In genomic region chr1:226666714-226667113, GRCh38 we compare ENCODE assay signal across 12 cellular contexts.
DNase-seq lines count a peak whose midpoint lies in the region; ATAC-seq and TF ChIP-seq lines count a peak whose summit lies in the region.
"Had no signal": no experiment of that assay in that cellular context is flagged by ENCODE, and none has a peak within 500 bp of the region (broad histone marks: within the 10 kb centered on the region; RNA-seq: fewer than 3 reads in every experiment).

No MANE protein-coding gene starts in this region.

- H4K20me1 ChIP-seq in Karpas-422 (ENCODE audit: insufficient read depth, low read depth, low read length), result no peaks in the 10 kb centered on the region; the same call in 1 of the 2 replicates

- CTCF ChIA-PET in CD8-positive, alpha-beta T cell (lab: Charles Lee), result interaction anchor here (1.2 to 1.3 kb wide), 2 partner anchors 37 to 46 kb away, joined by 3 to 5 read pairs; no protein-coding TSS in a partner anchor

- no peaks in the 10 kb centered on the region for H3K9me3 Mint-ChIP-seq in CD8-positive, alpha-beta T cell
- no peaks in the 10 kb centered on the region for H3K9me3 Mint-ChIP-seq in activated naive CD8-positive, alpha-beta T cell treated with anti-CD3 and anti-CD28 coated beads, Interleukin-2, amount 10 ng/mL, durations not matched to agents 7 days and 5 days
- H3K9me3 Mint-ChIP-seq in natural killer cell, result no peaks in the 10 kb centered on the region

- H2AFZ ChIP-seq in Karpas-422 (ENCODE audit: low read length), result no peak overlapping the region

- H3K27me3 ChIP-seq in CD8-positive, alpha-beta T cell (ENCODE audit: insufficient read depth, low read length), result no peaks in the 10 kb centered on the region
- H3K27me3 ChIP-seq in Karpas-422 (ENCODE audit: low read length), result no peaks in the 10 kb centered on the region
- H3K27me3 ChIP-seq: SJCRH30 had no signal

- H3K27ac Mint-ChIP-seq in CD8-positive, alpha-beta T cell, result no peak overlapping the region
- H3K27ac Mint-ChIP-seq in activated naive CD8-positive, alpha-beta T cell treated with anti-CD3 and anti-CD28 coated beads, Interleukin-2, amount 10 ng/mL, durations not matched to agents 7 days and 5 days, result peak overlapping the region; percentile 21
- peak overlapping the region in 1 of 2 donors; percentile 100 for H3K27ac Mint-ChIP-seq in natural killer cell

- H3K27me3 Mint-ChIP-seq in CD8-positive, alpha-beta T cell (ENCODE audit: low read depth), result no peaks in the 10 kb centered on the region
- no peaks in the 10 kb centered on the region for H3K27me3 Mint-ChIP-seq in activated naive CD8-positive, alpha-beta T cell treated with anti-CD3 and anti-CD28 coated beads, Interleukin-2, amount 10 ng/mL, durations not matched to agents 7 days and 5 days
- H3K27me3 Mint-ChIP-seq in natural killer cell (ENCODE audit: low read depth in 2 of 2), result no peaks in the 10 kb centered on the region

- H3K4me2 ChIP-seq in Karpas-422 (ENCODE audit: low read depth, low read length, poor library complexity, severe bottlenecking), result peak overlapping the region; percentile 62

- ATAC-seq in CD8-positive, alpha-beta T cell, result no peak
- ATAC-seq in activated naive CD8-positive, alpha-beta T cell treated with anti-CD3 and anti-CD28 coated beads, Interleukin-2, amount 10 ng/mL, durations not matched to agents 7 days and 5 days (ENCODE audit: low read depth), result no peak
- ATAC-seq in natural killer cell (no peak), HG03095 (IDR thresholded peaks at IDR 0.05; ENCODE audit: unreplicated experiment) (no peak)

- peaks cover 91% of the 10 kb centered on the region for H3K4me1 Mint-ChIP-seq in CD8-positive, alpha-beta T cell (ENCODE audit: low read depth)
- H3K4me1 Mint-ChIP-seq in activated naive CD8-positive, alpha-beta T cell treated with anti-CD3 and anti-CD28 coated beads, Interleukin-2, amount 10 ng/mL, durations not matched to agents 7 days and 5 days, result peaks cover 67% of the 10 kb centered on the region
- peaks cover 84 to 87% of the 10 kb centered on the region in 2 donors for H3K4me1 Mint-ChIP-seq in natural killer cell

- intact Hi-C loops in CD8-positive, alpha-beta T cell (cut with DNase I, micrococcal nuclease), result no loop called here
- intact Hi-C loops in natural killer cell (cut with micrococcal nuclease), result loop anchor here (10.0 kb wide), 1 partner anchor 672 kb away; the partner anchor contains the start of gene SDE2

- H3K9me2 ChIP-seq in Karpas-422 (replicated peaks; ENCODE audit: insufficient read depth, low read length), result no peaks in the 10 kb centered on the region

- peak overlapping the region; percentile 7 for H3K27ac ChIP-seq in CD8-positive, alpha-beta T cell (ENCODE audit: low read depth, low read length)
- no peak overlapping the region for H3K27ac ChIP-seq in Karpas-422 (ENCODE audit: low read length)

- DNase-seq in CD8-positive, alpha-beta T cell, result peak in 1 of 7 experiments; percentile 15
- DNase-seq in Karpas-422 (no peak), natural killer cell (no peak), inferior parietal cortex (ENCODE audit: extremely low spot score) (no peak), SW 1271 (lab: John Stamatoyannopoulos, UW) (no peak)
- DNase-seq in activated naive CD8-positive, alpha-beta T cell treated with anti-CD3 and anti-CD28 coated beads, Interleukin-2, amount 10 ng/mL, durations not matched to agents 7 days and 5 days, result no peak
- DNase-seq: activated CD8-positive, alpha-beta memory T cell treated with anti-CD3 and anti-CD28 coated beads, Interleukin-2, amount 50 U/mL, for 4 hours; NCI-H774; stimulated activated naive CD4-positive, alpha-beta T cell treated with Interleukin-2 at 50 U/mL for 16 hours had no signal

- peaks cover 68% of the 10 kb centered on the region for H3K79me2 ChIP-seq in Karpas-422 (ENCODE audit: low read length)

- no peaks in the 10 kb centered on the region for H3K9me3 ChIP-seq in CD8-positive, alpha-beta T cell (ENCODE audit: low read length)
- H3K9me3 ChIP-seq in Karpas-422 (ENCODE audit: low read length), result no peaks in the 10 kb centered on the region
- H3K9me3 ChIP-seq: SJCRH30 had no signal

- peaks cover 26% of the 10 kb centered on the region for H3K4me1 ChIP-seq in CD8-positive, alpha-beta T cell (ENCODE audit: insufficient read depth, low read length)
- peaks cover 87% of the 10 kb centered on the region for H3K4me1 ChIP-seq in Karpas-422 (ENCODE audit: low read length)

- H3K4me3 ChIP-seq in CD8-positive, alpha-beta T cell (ENCODE audit: low read depth, low read length), result no peak overlapping the region
- peak overlapping the region; percentile 33; the same call in 1 of the 2 replicates for H3K4me3 ChIP-seq in Karpas-422 (ENCODE audit: low read length)
- H3K4me3 ChIP-seq: HAP-1, SJCRH30 had no signal

- peak overlapping the region; percentile 35 for H3K4me3 Mint-ChIP-seq in CD8-positive, alpha-beta T cell
- no peak overlapping the region for H3K4me3 Mint-ChIP-seq in activated naive CD8-positive, alpha-beta T cell treated with anti-CD3 and anti-CD28 coated beads, Interleukin-2, amount 10 ng/mL, durations not matched to agents 7 days and 5 days
- H3K4me3 Mint-ChIP-seq in natural killer cell, result peak overlapping the region; percentile 55

- H3K36me3 ChIP-seq in CD8-positive, alpha-beta T cell (ENCODE audit: insufficient read depth, low read length), result peaks cover 6% of the 10 kb centered on the region
- H3K36me3 ChIP-seq in Karpas-422 (ENCODE audit: insufficient read depth, low read length), result peaks cover 25% of the 10 kb centered on the region
- H3K36me3 ChIP-seq: HAP-1 had no signal

- POLR2A ChIA-PET in CD8-positive, alpha-beta T cell (lab: Charles Lee), result interaction anchor here (0.9 to 1.3 kb wide), 2 partner anchors 8 to 10 kb away, joined by 4 to 7 read pairs; no protein-coding TSS in a partner anchor
- POLR2A ChIA-PET in activated naive CD8-positive, alpha-beta T cell treated with anti-CD3 and anti-CD28 coated beads, Interleukin-2, amount 10 ng/mL, durations not matched to agents 7 days and 5 days (lab: Charles Lee), result interaction anchor here (1.0 kb wide), 1 partner anchor 57 kb away, joined by 4 read pairs; no protein-coding TSS in a partner anchor

- peak overlapping the region; percentile 75 for H3K9ac ChIP-seq in Karpas-422 (ENCODE audit: low read length)

- peaks cover 67% of the 10 kb centered on the region for H3K36me3 Mint-ChIP-seq in CD8-positive, alpha-beta T cell
- peaks cover 22% of the 10 kb centered on the region for H3K36me3 Mint-ChIP-seq in activated naive CD8-positive, alpha-beta T cell treated with anti-CD3 and anti-CD28 coated beads, Interleukin-2, amount 10 ng/mL, durations not matched to agents 7 days and 5 days
- no peaks in the 10 kb centered on the region for H3K36me3 Mint-ChIP-seq in natural killer cell

- TF ChIP-seq CTCF in CD8-positive, alpha-beta T cell (IDR thresholded peaks at IDR 0.05), result no peak
- no peak for TF ChIP-seq CTCF in natural killer cell (IDR thresholded peaks at IDR 0.05)
